Comparison of ENCODE assay signal across 19 cellular contexts in the genomic region with DNA sequence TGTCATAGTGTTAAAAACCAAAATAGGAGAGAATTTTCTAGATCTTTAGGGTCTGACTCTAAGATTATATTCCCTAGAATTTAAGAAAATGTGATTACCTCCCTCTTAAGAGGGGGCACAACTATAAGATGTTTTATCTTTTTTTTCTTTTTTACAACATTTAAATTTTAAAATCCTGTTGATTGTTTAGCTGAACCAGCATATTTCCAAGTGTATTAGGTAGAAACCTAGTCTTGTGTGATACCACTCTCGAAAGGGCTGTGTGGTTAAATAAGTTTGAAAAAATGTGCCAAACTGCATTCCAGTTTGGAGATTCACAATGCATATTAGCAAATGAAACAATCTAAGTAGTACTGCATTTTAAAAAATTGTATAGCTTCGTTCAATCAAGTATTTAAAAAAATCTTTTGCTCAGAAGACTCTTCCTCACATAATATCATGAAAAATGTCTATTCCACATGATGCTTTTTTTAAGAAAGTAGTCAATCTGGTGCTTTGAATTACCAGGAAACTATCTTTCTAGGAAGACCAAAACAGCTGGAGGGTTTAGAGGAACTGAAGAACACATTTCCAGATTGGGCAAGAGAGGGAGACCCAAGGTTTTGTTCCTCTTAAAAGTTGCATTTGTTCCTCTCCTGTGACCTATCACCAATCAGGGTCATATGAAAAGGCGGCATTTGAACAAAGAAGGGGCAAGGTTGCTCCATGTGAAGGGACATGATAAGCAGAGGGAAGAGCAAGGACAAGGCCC.
DNase-seq lines count a peak whose midpoint lies in the region; ATAC-seq, FAIRE-seq and TF ChIP-seq lines count a peak whose summit lies in the region.
"Had no signal": no experiment of that assay in that cellular context is flagged by ENCODE, and none has a peak within 500 bp of the region (broad histone marks: within the 10 kb centered on the region; RNA-seq: fewer than 3 reads in every experiment).

No MANE protein-coding gene starts in this region.

- H4K20me1 ChIP-seq in GM23248 (ENCODE audit: insufficient read depth) (no peaks in the 10 kb centered on the region), PC-3 (ENCODE audit: low read length) (no peaks in the 10 kb centered on the region)

- peaks cover 10% of the 10 kb centered on the region; the same call in 1 of the 2 replicates for H3K4me1 ChIP-seq in GM23248 (ENCODE audit: insufficient read depth)
- peaks cover 2% of the 10 kb centered on the region; the same call in 1 of the 2 replicates for H3K4me1 ChIP-seq in PC-3 (ENCODE audit: insufficient read depth, low read length)
- H3K4me1 ChIP-seq in transverse colon: peaks cover 0 to 12% (median 4%) of the 10 kb centered on the region in 4 donors
- H3K4me1 ChIP-seq: adrenal gland, esophagus muscularis mucosa had no signal

- no peak for ATAC-seq in PC-3

- no peak for TF ChIP-seq EP300 in transverse colon (IDR thresholded peaks at IDR 0.05; ENCODE audit: low read depth)

- H3K9ac ChIP-seq in GM23248 (no peak overlapping the region), PC-3 (ENCODE audit: low read length) (no peak overlapping the region)

- H3K27ac Mint-ChIP-seq in dendritic cell treated with granulocyte-macrophage colony-stimulating factor and Interleukin-4, amounts not matched to agents 40 ng/mL and 50 ng/mL, for 4 days: peak overlapping the region; percentile 91
- H3K27ac Mint-ChIP-seq: type B pancreatic cell had no signal

- H3F3A ChIP-seq in GM23248 (ENCODE audit: insufficient read depth) (no peaks in the 10 kb centered on the region), PC-3 (ENCODE audit: low read length, unreplicated experiment) (no peaks in the 10 kb centered on the region)

- H3K27me3 ChIP-seq in GM23248 (replicated peaks; ENCODE audit: insufficient read depth): no peaks in the 10 kb centered on the region
- no peaks in the 10 kb centered on the region for H3K27me3 ChIP-seq in PC-3 (ENCODE audit: low read length)
- H3K27me3 ChIP-seq in transverse colon: no peaks in the 10 kb centered on the region
- H3K27me3 ChIP-seq: adrenal gland had no signal

- FAIRE-seq in frontal cortex (lab: Jason Lieb, UNC): no peak

- H3K36me3 ChIP-seq in GM23248 (ENCODE audit: low read depth) (no peaks in the 10 kb centered on the region), PC-3 (ENCODE audit: low read depth, low read length) (no peaks in the 10 kb centered on the region), transverse colon (no peaks in the 10 kb centered on the region)
- H3K36me3 ChIP-seq: adrenal gland, esophagus muscularis mucosa, heart left ventricle had no signal

- no peaks in the 10 kb centered on the region for H3K9me3 Mint-ChIP-seq in dendritic cell treated with granulocyte-macrophage colony-stimulating factor and Interleukin-4, amounts not matched to agents 40 ng/mL and 50 ng/mL, for 4 days
- H3K9me3 Mint-ChIP-seq: type B pancreatic cell had no signal

- in situ Hi-C loops in GM23248 (cut with MboI): no loop called here
- in situ Hi-C loops in transverse colon (cut with MboI; ENCODE audit: low pct_ligation_motif_present in 1 of 4, low pct_unique_long_range_greater_than_20kb in 1 of 4, low sequenced_read_pairs in 3 of 4): loop anchor here in 1 of 4 donors (25.0 kb wide), 1 partner anchor 362 kb away; the partner anchor contains the start of gene GCA

- H3K9me2 ChIP-seq in GM23248 (ENCODE audit: insufficient read depth) (no peaks in the 10 kb centered on the region), PC-3 (replicated peaks; ENCODE audit: low read length) (no peaks in the 10 kb centered on the region)

- WGBS in GM23248 (ENCODE audit: low coverage in 1 of 2, low lambda C conversion rate in 2 of 2, missing lambda C conversion rate in 2 of 2), 2 experiments: 84 to 87% methylated on average over 3 of the region's 3 CpGs
- 76 to 83% methylated on average over 3 of the region's 3 CpGs for WGBS in transverse colon (ENCODE audit: low coverage in 1 of 2), 2 donors

- no peak for TF ChIP-seq CTCF in PC-3 (conservative IDR thresholded peaks at IDR 0.05; ENCODE audit: low read depth, low read length)
- TF ChIP-seq CTCF in transverse colon (IDR thresholded peaks at IDR 0.05): no peak

- H3K4me2 ChIP-seq in GM23248 (ENCODE audit: unreplicated experiment): no peak overlapping the region
- no peak overlapping the region for H3K4me2 ChIP-seq in PC-3 (ENCODE audit: low read length)

- intact Hi-C loops in PC-3 (cut with micrococcal nuclease): no loop called here
- intact Hi-C loops in dendritic cell treated with granulocyte-macrophage colony-stimulating factor and Interleukin-4, amounts not matched to agents 40 ng/mL and 50 ng/mL, for 4 days (cut with micrococcal nuclease): loop anchor here (5.0 to 10.0 kb wide), 2 partner anchors 37 to 340 kb away; partner anchors contain the start of gene IFIH1
- intact Hi-C loops in transverse colon (cut with DNase I; ENCODE audit: low total_unique reads): no loop called here

- DNase-seq in AML-193 (lab: John Stamatoyannopoulos, UW) (peak; percentile 69 to 71), GM23248 (peak; percentile 27), PC-3 (peak; percentile 5), transverse colon (no peak), frontal cortex (ENCODE audit: low spot score in 2 of 2) (no peak), islet precursor cell (no peak)
- DNase-seq: activated CD8-positive, alpha-beta memory T cell treated with anti-CD3 and anti-CD28 coated beads for 24 hours; adrenal gland; heart left ventricle; left cardiac atrium; NCI-H1436; NCI-H446 treated with DMSO at 0.1 percent for 48 hours; stimulated activated CD4-positive, alpha-beta T cell treated with anti-CD3 and anti-CD28 coated beads, Interleukin-1b, Interleukin-23, amount 100 ng/mL, for 48 hours; stimulated activated CD8-positive, alpha-beta memory T cell treated with anti-CD3 and anti-CD28 coated beads, Interleukin-4, amount 100 ng/mL, for 48 hours; T-helper 9 cell had no signal

- H3K79me2 ChIP-seq in GM23248 (ENCODE audit: insufficient read depth) (no peaks in the 10 kb centered on the region), PC-3 (ENCODE audit: low read length) (no peaks in the 10 kb centered on the region)

- POLR2A ChIA-PET in PC-3 (lab: Charles Lee; ENCODE audit: unreplicated experiment): no interaction called here

- no peak overlapping the region for H3K27ac ChIP-seq in GM23248
- H3K27ac ChIP-seq in PC-3 (ENCODE audit: low read length): no peak overlapping the region
- H3K27ac ChIP-seq in transverse colon: no peak overlapping the region
- H3K27ac ChIP-seq: adrenal gland, esophagus muscularis mucosa, RWPE1 had no signal

- H3K4me3 ChIP-seq in GM23248 (no peak overlapping the region), PC-3 (ENCODE audit: low read length) (no peak overlapping the region), transverse colon (no peak overlapping the region)
- H3K4me3 ChIP-seq: adrenal gland, esophagus muscularis mucosa, heart left ventricle had no signal

- CTCF ChIA-PET in PC-3 (lab: Charles Lee): no interaction called here

- peaks cover 29% of the 10 kb centered on the region for H3K4me1 Mint-ChIP-seq in dendritic cell treated with granulocyte-macrophage colony-stimulating factor and Interleukin-4, amounts not matched to agents 40 ng/mL and 50 ng/mL, for 4 days (ENCODE audit: low read depth)

- H3K4me3 Mint-ChIP-seq in dendritic cell treated with granulocyte-macrophage colony-stimulating factor and Interleukin-4, amounts not matched to agents 40 ng/mL and 50 ng/mL, for 4 days: peak overlapping the region; percentile 52
- H3K4me3 Mint-ChIP-seq: type B pancreatic cell had no signal

- TF ChIP-seq POLR2A in transverse colon (IDR thresholded peaks at IDR 0.05): no peak

- peaks cover 2% of the 10 kb centered on the region for H3K27me3 Mint-ChIP-seq in dendritic cell treated with granulocyte-macrophage colony-stimulating factor and Interleukin-4, amounts not matched to agents 40 ng/mL and 50 ng/mL, for 4 days
- H3K27me3 Mint-ChIP-seq: type B pancreatic cell had no signal

- no TSS peak for BruUV-seq in PC-3 (replicated peaks; lab: Mats Ljungman, UMichigan)

- H3K36me3 Mint-ChIP-seq in dendritic cell treated with granulocyte-macrophage colony-stimulating factor and Interleukin-4, amounts not matched to agents 40 ng/mL and 50 ng/mL, for 4 days (ENCODE audit: low read depth): no peaks in the 10 kb centered on the region
- H3K36me3 Mint-ChIP-seq: type B pancreatic cell had no signal

- H3K9me3 ChIP-seq in GM23248 (ENCODE audit: low read depth) (no peaks in the 10 kb centered on the region), PC-3 (ENCODE audit: low read length) (no peaks in the 10 kb centered on the region), transverse colon (no peaks in the 10 kb centered on the region)
- H3K9me3 ChIP-seq: adrenal gland, esophagus muscularis mucosa, heart left ventricle had no signal

- H2AFZ ChIP-seq in GM23248 (no peak overlapping the region), PC-3 (ENCODE audit: low read length) (no peak overlapping the region)

Comparison
In these comparisons a context has a peak if more than half of its experiments do, and no peak if none do; other contexts are left out.
1. DNase-seq: peak in AML-193 (2 of 2), GM23248 (single experiment) and PC-3 (single experiment); none in transverse colon (single experiment), frontal cortex (0 of 2) and islet precursor cell (single experiment).